Comparison of ENCODE assay signal across 10 cellular contexts in the genomic region with DNA sequence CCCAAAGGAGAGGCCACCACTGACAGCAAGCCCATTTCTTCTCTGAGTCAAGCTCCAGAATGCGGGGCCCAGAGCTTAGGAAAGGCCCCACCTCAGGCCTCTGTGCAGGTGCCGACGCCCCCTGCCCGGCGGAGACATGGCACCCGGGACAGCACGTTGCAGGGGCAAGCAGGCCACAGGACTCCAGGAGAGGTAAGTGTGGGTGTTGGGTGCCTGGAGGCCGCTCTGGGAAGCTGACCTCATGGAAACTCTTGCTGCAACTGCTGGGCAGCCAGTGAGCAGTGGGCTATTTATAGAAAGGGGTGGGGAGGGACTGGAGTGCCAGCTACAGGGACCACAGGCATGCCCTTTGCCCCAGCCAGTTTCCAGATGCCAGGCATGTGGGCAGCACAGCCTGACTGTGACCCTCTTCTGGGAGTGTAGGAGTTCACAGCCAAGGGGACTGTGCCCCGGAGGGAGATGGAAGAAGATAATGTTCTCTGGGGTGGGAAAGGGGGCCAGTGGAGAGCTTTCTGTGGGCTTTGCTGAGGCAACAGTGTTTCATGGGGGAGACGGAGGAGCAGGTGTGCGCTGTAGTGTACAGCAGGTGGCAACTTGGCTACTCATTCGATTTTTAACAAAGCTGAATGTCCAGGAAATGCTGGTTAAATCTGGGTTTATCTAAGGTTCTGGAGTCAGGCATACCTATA. TPM values are rescaled to one million over a fixed set of nuclear protein-coding genes. Genes with fewer than 3 reads are reported as not detected.
DNase-seq lines count a peak whose midpoint lies in the region; ATAC-seq and TF ChIP-seq lines count a peak whose summit lies in the region.
"Had no signal": no experiment of that assay in that cellular context is flagged by ENCODE, and none has a peak within 500 bp of the region (broad histone marks: within the 10 kb centered on the region; RNA-seq: fewer than 3 reads in every experiment).

No MANE protein-coding gene starts in this region.

- no peak overlapping the region for H3K27ac ChIP-seq in ovary
- H3K27ac ChIP-seq in CD8-positive, alpha-beta memory T cell (ENCODE audit: low read depth, low read length), result no peak overlapping the region
- H3K27ac ChIP-seq: SK-N-MC had no signal

- H3K36me3 ChIP-seq in ovary, result no peaks in the 10 kb centered on the region
- no peaks in the 10 kb centered on the region for H3K36me3 ChIP-seq in CD8-positive, alpha-beta memory T cell (ENCODE audit: insufficient read depth, low read length)

- H3K36me3 Mint-ChIP-seq in CD8-positive, alpha-beta memory T cell, result no peaks in the 10 kb centered on the region

- H3K4me3 ChIP-seq in fibroblast of the aortic adventitia (ENCODE audit: low read depth, low read length), result no peak overlapping the region
- no peak overlapping the region for H3K4me3 ChIP-seq in ovary
- H3K4me3 ChIP-seq in CD8-positive, alpha-beta memory T cell (ENCODE audit: low read length), result no peak overlapping the region
- H3K4me3 ChIP-seq: SK-N-MC had no signal

- no peaks in the 10 kb centered on the region for H3K27me3 ChIP-seq in ovary
- H3K27me3 ChIP-seq in CD8-positive, alpha-beta memory T cell (ENCODE audit: insufficient read depth, low read length, poor library complexity, severe bottlenecking), result peaks cover 4% of the 10 kb centered on the region

- POLR2A ChIA-PET in CD8-positive, alpha-beta memory T cell (lab: Charles Lee), result no interaction called here

- no peak for TF ChIP-seq POLR2A in ovary (IDR thresholded peaks at IDR 0.05)

- peak; percentile 61 for DNase-seq in DMS53 (lab: John Stamatoyannopoulos, UW)
- DNase-seq in RPMI8226, result peak; percentile 93
- peak; percentile 74 for DNase-seq in fibroblast of the aortic adventitia (ENCODE audit: low read depth)
- DNase-seq in ovary, result peak in 2 of 5 donors; percentile 20 to 38
- DNase-seq in ureter (ENCODE audit: low spot score), result no peak
- DNase-seq in CD8-positive, alpha-beta memory T cell, result no peak
- DNase-seq in DMS79 (lab: John Stamatoyannopoulos, UW), result no peak

- H3K4me1 Mint-ChIP-seq in CD8-positive, alpha-beta memory T cell, result no peaks in the 10 kb centered on the region

- CTCF ChIA-PET in CD8-positive, alpha-beta memory T cell (lab: Charles Lee), result interaction anchor here (1.3 kb wide), 1 partner anchor 40 kb away, joined by 3 read pairs; no protein-coding TSS in a partner anchor

- TF ChIP-seq CTCF in fibroblast of the aortic adventitia (IDR thresholded peaks at IDR 0.05; ENCODE audit: insufficient read depth, low read length) (no peak), ovary (IDR thresholded peaks at IDR 0.05) (no peak)

- 84 to 87% (median 84%) methylated on average over 12 of the region's 12 CpGs for WGBS in ovary, 3 donors

- no peak overlapping the region for H3K27ac Mint-ChIP-seq in CD8-positive, alpha-beta memory T cell

- intact Hi-C loops in ovary (cut with DNase I), result no loop called here

- no peaks in the 10 kb centered on the region for H3K9me3 ChIP-seq in ovary
- H3K9me3 ChIP-seq in CD8-positive, alpha-beta memory T cell (ENCODE audit: low read length), result no peaks in the 10 kb centered on the region

- peak overlapping the region in 1 of 7 donors; percentile 56 for H3K4me3 Mint-ChIP-seq in CD8-positive, alpha-beta memory T cell

- peaks cover 4 to 18% of the 10 kb centered on the region in 2 donors for H3K27me3 Mint-ChIP-seq in CD8-positive, alpha-beta memory T cell

- peak; percentile 39 for TF ChIP-seq EP300 in ovary (IDR thresholded peaks at IDR 0.05)

- peaks cover 0 to 2% (median 0%) of the 10 kb centered on the region in 5 donors for H3K9me3 Mint-ChIP-seq in CD8-positive, alpha-beta memory T cell

- ATAC-seq in HG03159 (IDR thresholded peaks at IDR 0.05; ENCODE audit: unreplicated experiment), result no peak

- peaks cover 3% of the 10 kb centered on the region for H3K4me1 ChIP-seq in ovary (ENCODE audit: insufficient read depth)
- no peaks in the 10 kb centered on the region for H3K4me1 ChIP-seq in CD8-positive, alpha-beta memory T cell (ENCODE audit: insufficient read depth, low read length)

RNA-seq across cellular contexts. Expression of a gene that starts 23.7 kb away (rescaled TPM):
- total RNA-seq in fibroblast of the aortic adventitia (ENCODE audit: low replicate concordance) (0.18 and 0.65 TPM in 2 replicates), ovary (1 to 10 TPM in 4 of 7 donors, under 1 TPM in 3; 0.48 to 2.1 (median 1.0) TPM), ureter (9.7 TPM)
- 1 to 10 TPM in 1 of 2 donors, under 1 TPM in 1; 0.62 to 2.8 TPM for polyA plus RNA-seq in ovary
- total RNA-seq in CD8-positive, alpha-beta memory T cell, result under 1 TPM; 0.07 to 0.18 TPM
- polyA plus RNA-seq in CD8-positive, alpha-beta memory T cell, result 0.03 TPM

RNA-seq across cellular contexts. Expression of a gene that starts 43.6 kb away (rescaled TPM):
- total RNA-seq in fibroblast of the aortic adventitia (ENCODE audit: low replicate concordance) (not detected in 2 replicates), ovary (under 1 TPM in 5 of 7 donors, not detected in 2; 0.10 to 0.92 (median 0.20) TPM), ureter (not detected)
- under 1 TPM in 1 of 2 donors, not detected in 1; 0.02 TPM for polyA plus RNA-seq in ovary
- not detected for total RNA-seq in CD8-positive, alpha-beta memory T cell
- not detected for polyA plus RNA-seq in CD8-positive, alpha-beta memory T cell
- total RNA-seq: pulmonary artery endothelial cell had no signal

Comparison
In these comparisons a context has a peak if more than half of its experiments do, and no peak if none do; other contexts are left out.
1. DNase-seq: peak in DMS53 (single experiment), RPMI8226 (single experiment) and fibroblast of the aortic adventitia (single experiment); none in ureter (single experiment), CD8-positive, alpha-beta memory T cell (0 of 5) and DMS79 (single experiment).